Comparison of ENCODE assay signal across 8 cellular contexts in the genomic region with DNA sequence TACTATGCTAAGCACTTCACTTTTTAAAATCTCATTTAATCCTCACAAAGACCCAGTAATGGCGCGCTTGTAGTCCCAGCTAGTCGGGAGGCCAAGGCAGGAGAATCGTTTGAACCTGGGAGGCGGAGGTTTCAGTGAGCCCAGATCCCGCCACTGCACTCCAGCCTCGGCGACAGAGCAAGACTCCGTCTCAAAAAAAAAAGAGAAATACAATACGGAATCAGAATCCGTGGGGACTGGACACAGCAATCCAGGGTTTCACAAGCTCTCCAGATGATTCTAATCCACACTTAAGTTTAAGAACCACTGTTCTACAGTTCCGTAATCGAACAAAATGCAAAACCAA. TPM values are rescaled to one million over a fixed set of nuclear protein-coding genes. Genes with fewer than 3 reads are reported as not detected.
A peak's percentile ranks its signal among the peaks of the same experiment; 100 is the strongest.
DNase-seq lines count a peak whose midpoint lies in the region; ATAC-seq, FAIRE-seq and TF ChIP-seq lines count a peak whose summit lies in the region.

No MANE protein-coding gene starts in this region.

- FAIRE-seq in astrocyte (lab: Jason Lieb, UNC) = no peak

- peak overlapping the region; percentile 95 for H3K27ac Mint-ChIP-seq in activated T-cell treated with anti-CD3 and anti-CD28 coated beads, Interleukin-2, amount 50 U/mL, for 24 hours
- peak overlapping the region; percentile 81 for H3K27ac Mint-ChIP-seq in astrocyte (ENCODE audit: unreplicated experiment)

- peak overlapping the region; percentile 90 for H3K9ac ChIP-seq in astrocyte (ENCODE audit: low read length)

- H3K27me3 ChIP-seq in astrocyte (ENCODE audit: insufficient read depth, low read length) (peaks cover 16% of the 10 kb centered on the region), right lobe of liver (no peaks in the 10 kb centered on the region), tibial artery (no peaks in the 10 kb centered on the region)

- H3K4me3 ChIP-seq in astrocyte (ENCODE audit: insufficient read depth, low read depth, low read length) (peak overlapping the region; percentile 90), right lobe of liver (peak overlapping the region; percentile 82 to 88 (median 88)), tibial artery (peak overlapping the region; percentile 83 to 96)

- H3K4me2 ChIP-seq in astrocyte (ENCODE audit: low read length) = peak overlapping the region; percentile 94

- H3K9me3 ChIP-seq in astrocyte (ENCODE audit: insufficient read depth, low read depth, low read length) (no peaks in the 10 kb centered on the region), right lobe of liver (no peaks in the 10 kb centered on the region), tibial artery (no peaks in the 10 kb centered on the region)

- H3K27me3 Mint-ChIP-seq in activated T-cell treated with anti-CD3 and anti-CD28 coated beads, Interleukin-2, amount 50 U/mL, for 24 hours = peaks cover 5% of the 10 kb centered on the region
- peaks cover 16% of the 10 kb centered on the region for H3K27me3 Mint-ChIP-seq in astrocyte (ENCODE audit: low read depth, unreplicated experiment)

- ATAC-seq in right lobe of liver = no peak
- no peak for ATAC-seq in GM18870 (IDR thresholded peaks at IDR 0.05; ENCODE audit: unreplicated experiment)
- no peak for ATAC-seq in HG03342 (IDR thresholded peaks at IDR 0.05; ENCODE audit: unreplicated experiment)

- intact Hi-C loops in right lobe of liver (cut with DNase I) = no loop called here
- intact Hi-C loops in tibial artery (cut with DNase I; ENCODE audit: low total_unique reads) = no loop called here

- no peak for TF ChIP-seq POLR2A in right lobe of liver (IDR thresholded peaks at IDR 0.05)

- TF ChIP-seq CTCF in astrocyte (IDR thresholded peaks at IDR 0.05; ENCODE audit: insufficient read depth, low read depth, low read length) (no peak), right lobe of liver (IDR thresholded peaks at IDR 0.05) (no peak), tibial artery (IDR thresholded peaks at IDR 0.05) (no peak)

- H3K79me2 ChIP-seq in astrocyte (ENCODE audit: insufficient read depth, low read length) = peaks cover 6% of the 10 kb centered on the region

- H2AFZ ChIP-seq in astrocyte (ENCODE audit: low read depth, low read length) = peak overlapping the region; percentile 98

- H3K4me1 ChIP-seq in astrocyte (ENCODE audit: insufficient read depth, low read length) (peaks cover 5% of the 10 kb centered on the region), right lobe of liver (peaks cover 0 to 16% (median 0%) of the 10 kb centered on the region in 4 donors), tibial artery (peaks cover 0 to 14% (median 9%) of the 10 kb centered on the region in 4 donors)

- no peak for DNase-seq in activated T-cell treated with anti-CD3 and anti-CD28 coated beads, Interleukin-2, amount 50 U/mL, for 24 hours
- DNase-seq in activated T-cell treated with anti-CD3 and anti-CD28 coated beads, Interleukin-2, amount 50 U/mL, for 1 hour = no peak
- DNase-seq in astrocyte (ENCODE audit: low read depth) (no peak), right lobe of liver (no peak), tibial artery (no peak), SK-N-DZ (ENCODE audit: low spot score) (no peak)

- peaks cover 26% of the 10 kb centered on the region for H3K4me1 Mint-ChIP-seq in activated T-cell treated with anti-CD3 and anti-CD28 coated beads, Interleukin-2, amount 50 U/mL, for 24 hours (ENCODE audit: low read depth)
- H3K4me1 Mint-ChIP-seq in astrocyte (ENCODE audit: low read depth, unreplicated experiment) = no peaks in the 10 kb centered on the region

- H3K9me3 Mint-ChIP-seq in activated T-cell treated with anti-CD3 and anti-CD28 coated beads, Interleukin-2, amount 50 U/mL, for 24 hours = no peaks in the 10 kb centered on the region
- H3K9me3 Mint-ChIP-seq in astrocyte (ENCODE audit: unreplicated experiment) = no peaks in the 10 kb centered on the region

- 71% methylated on average over 13 of the region's 13 CpGs for WGBS in right lobe of liver (ENCODE audit: insufficient coverage, low coverage, low lambda C conversion rate, missing lambda C conversion rate)

- no peaks in the 10 kb centered on the region for H4K20me1 ChIP-seq in astrocyte (ENCODE audit: insufficient read depth, low read length)

- peaks cover 5% of the 10 kb centered on the region for H3K36me3 Mint-ChIP-seq in activated T-cell treated with anti-CD3 and anti-CD28 coated beads, Interleukin-2, amount 50 U/mL, for 24 hours (ENCODE audit: low read depth)
- H3K36me3 Mint-ChIP-seq in astrocyte (ENCODE audit: low read depth, unreplicated experiment) = no peaks in the 10 kb centered on the region

- peak overlapping the region; percentile 94 for H3K4me3 Mint-ChIP-seq in activated T-cell treated with anti-CD3 and anti-CD28 coated beads, Interleukin-2, amount 50 U/mL, for 24 hours
- H3K4me3 Mint-ChIP-seq in astrocyte (ENCODE audit: unreplicated experiment) = peak overlapping the region; percentile 93

- H3K36me3 ChIP-seq in astrocyte (ENCODE audit: insufficient read depth, low read length) = no peaks in the 10 kb centered on the region
- H3K36me3 ChIP-seq in right lobe of liver = no peaks in the 10 kb centered on the region
- H3K36me3 ChIP-seq in tibial artery = no peaks in the 10 kb centered on the region

- H3K27ac ChIP-seq in astrocyte (ENCODE audit: low read depth, low read length) (peak overlapping the region; percentile 80), right lobe of liver (peak overlapping the region; percentile 76 to 91 (median 85)), tibial artery (peak overlapping the region; percentile 83 to 88)

RNA-seq across cellular contexts. Expression of a gene that starts 0.4 kb away (rescaled TPM):
- 17.4 and 22.2 TPM in 2 replicates for total RNA-seq in astrocyte
- 10 to 100 TPM; 15.9 to 32.4 (median 21.3) TPM for total RNA-seq in right lobe of liver
- 25.8 and 27.2 TPM in 2 replicates for polyA plus RNA-seq in SK-N-DZ (2014; cell fraction: cytosol; rRNA removed)
- 12.5 and 13.7 TPM in 2 replicates for polyA plus RNA-seq in SK-N-DZ (2014; cell fraction: nucleus; rRNA removed)

RNA-seq across cellular contexts. Expression of a gene that starts 25.7 kb away (rescaled TPM):
- total RNA-seq in astrocyte (6.7 and 9.0 TPM in 2 replicates), right lobe of liver (10 to 100 TPM in 4 of 6 experiments, 1 to 10 TPM in 2; 6.5 to 16.2 (median 11.5) TPM)
- 12.7 and 22.0 TPM in 2 replicates for polyA plus RNA-seq in SK-N-DZ (2014; cell fraction: cytosol; rRNA removed)
- polyA plus RNA-seq in SK-N-DZ (2014; cell fraction: nucleus; rRNA removed) = 34.3 and 39.4 TPM in 2 replicates
